In genomic region chr1:209390764-209391163, GRCh38 we compare ENCODE assay signal across 19 cellular contexts.
"Had no signal": no experiment of that assay in that cellular context is flagged by ENCODE, and none has a peak within 500 bp of the region (broad histone marks: within the 10 kb centered on the region; RNA-seq: fewer than 3 reads in every experiment).

No MANE protein-coding gene starts in this region.

- H3K36me3 ChIP-seq: gastroesophageal sphincter, neutrophil, right atrium auricular region, sigmoid colon, stomach, thoracic aorta, transverse colon had no signal

- H3K4me1 Mint-ChIP-seq: naive thymus-derived CD8-positive, alpha-beta T cell had no signal

- H3K9me3 ChIP-seq: gastroesophageal sphincter, mucosa of descending colon, neutrophil, right atrium auricular region, sigmoid colon, stomach, thoracic aorta, transverse colon had no signal

- H3K27me3 ChIP-seq: gastroesophageal sphincter, neutrophil, right atrium auricular region, sigmoid colon, stomach, transverse colon had no signal

- H3K36me3 Mint-ChIP-seq: naive thymus-derived CD8-positive, alpha-beta T cell had no signal

- H3K4me3 ChIP-seq: coronary artery, gastroesophageal sphincter, mucosa of descending colon, right atrium auricular region, sigmoid colon, stomach, thoracic aorta, transverse colon had no signal

- H3K27ac ChIP-seq: coronary artery, gastroesophageal sphincter, neutrophil, right atrium auricular region, sigmoid colon, stomach, thoracic aorta, transverse colon had no signal

- H3K27ac Mint-ChIP-seq: naive thymus-derived CD8-positive, alpha-beta T cell had no signal

- DNase-seq: effector CD8-positive, alpha-beta T cell; glutamatergic neuron; islet precursor cell; left colon; mucosa of descending colon; naive thymus-derived CD8-positive, alpha-beta T cell; posterior cingulate gyrus; sigmoid colon; small intestine; stimulated activated CD4-positive, alpha-beta T cell treated with anti-CD3 and anti-CD28 coated beads, Interleukin-12 subunit alpha, Interleukin-12 subunit beta, amount 100 ng/mL, for 4 hours; stimulated activated naive CD4-positive, alpha-beta T cell; stomach; substantia nigra; transverse colon had no signal

- H3K4me3 Mint-ChIP-seq: naive thymus-derived CD8-positive, alpha-beta T cell had no signal

- H3K4me1 ChIP-seq: gastroesophageal sphincter, right atrium auricular region, sigmoid colon, stomach, transverse colon had no signal
